ENCODE assay signal across 8 cellular contexts in the genomic region with DNA sequence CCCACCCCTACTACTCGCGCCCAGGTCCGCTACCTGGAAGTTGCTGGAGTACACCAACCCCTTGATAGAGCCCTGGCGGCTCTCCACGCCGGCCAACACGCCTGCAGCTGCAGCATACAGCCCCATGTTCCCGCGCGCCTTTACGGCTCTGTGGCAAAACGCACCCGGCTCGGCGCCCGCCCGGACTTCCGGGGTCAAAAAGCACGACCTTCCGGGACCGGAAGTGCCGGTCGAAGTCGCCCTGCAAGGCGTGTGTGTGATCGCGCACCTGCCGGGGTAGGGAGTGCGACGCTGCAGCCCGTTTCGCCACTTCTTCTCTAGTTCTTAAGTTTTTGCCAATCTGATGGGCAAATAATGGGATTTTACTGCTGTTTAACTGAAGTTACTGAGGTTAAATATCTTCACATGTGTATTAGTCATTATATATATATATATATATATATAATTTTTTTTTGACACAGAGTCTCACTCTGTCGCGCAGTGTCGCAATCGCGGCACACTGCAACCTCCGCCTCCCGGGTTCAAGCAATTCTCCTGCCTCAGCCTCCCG. TPM values are rescaled to one million over a fixed set of nuclear protein-coding genes. Genes with fewer than 3 reads are reported as not detected.
DNase-seq lines count a peak whose midpoint lies in the region; ATAC-seq, FAIRE-seq and TF ChIP-seq lines count a peak whose summit lies in the region.

NSUN5 (minus strand) TSS at position 162 of the 550 bp plus-strand sequence; CDS start at position 126, 36 bp downstream.

- POLR2A ChIA-PET in T-cell (lab: Charles Lee): no interaction called here

- peaks cover 21% of the 10 kb centered on the region for H3K36me3 Mint-ChIP-seq in T-cell

- H3K4me3 ChIP-seq in right cardiac atrium (ENCODE audit: low read length): peak within 1 kb of the TSS; percentile 58

- no peaks in the 10 kb centered on the region for H3K27me3 Mint-ChIP-seq in T-cell

- H3K9me3 ChIP-seq in right cardiac atrium (ENCODE audit: control insufficient read depth, low read length): no peaks in the 10 kb centered on the region

- H3K27ac ChIP-seq in adipose tissue (ENCODE audit: low read depth, low read length): no peak within 1 kb of the TSS
- peak within 1 kb of the TSS; percentile 14 for H3K27ac ChIP-seq in right cardiac atrium (ENCODE audit: low read length)

- H3K4me3 Mint-ChIP-seq in T-cell: peak within 1 kb of the TSS; percentile 96 to 100 (median 98)

- ATAC-seq in HG02588 (IDR thresholded peaks at IDR 0.05; ENCODE audit: unreplicated experiment): peak; percentile 88
- ATAC-seq in T-cell (replicated peaks in 1 of 4): peak; percentile 94 to 99 (median 96)
- peak; percentile 90 to 93 for ATAC-seq in right cardiac atrium

- peak; percentile 95 for DNase-seq in GM10266 (ENCODE audit: extremely low spot score)
- DNase-seq in NCI-H1092 treated with DMSO at 0.1 percent for 48 hours (lab: John Stamatoyannopoulos, UW): peak; percentile 88
- DNase-seq in T-cell: peak; percentile 80 to 92 (median 89)
- peak; percentile 90 to 95 (median 95) for DNase-seq in right cardiac atrium
- DNase-seq in putamen (ENCODE audit: low spot score): peak; percentile 81
- DNase-seq in urothelium cell line (ENCODE audit: low spot score): peak; percentile 89

- CTCF ChIA-PET in T-cell (lab: Charles Lee): no interaction called here

- H3K4me1 Mint-ChIP-seq in T-cell: peaks cover 33 to 38% (median 38%) of the 10 kb centered on the region in 3 donors

- intact Hi-C loops in right cardiac atrium (cut with DNase I): no loop called here

- H3K9me3 Mint-ChIP-seq in T-cell: no peaks in the 10 kb centered on the region

- no peak for TF ChIP-seq CTCF in GM10266 (IDR thresholded peaks at IDR 0.05; ENCODE audit: control insufficient read depth, insufficient read depth, low read depth, missing control alignments)

- H3K27me3 ChIP-seq in right cardiac atrium (ENCODE audit: control insufficient read depth, insufficient read depth): no peaks in the 10 kb centered on the region

- FAIRE-seq in urothelium cell line (lab: Jason Lieb, UNC): no peak

- peak within 1 kb of the TSS; percentile 94 for H3K27ac Mint-ChIP-seq in T-cell

- peaks cover 3% of the 10 kb centered on the region for H3K4me1 ChIP-seq in right cardiac atrium (ENCODE audit: control insufficient read depth, insufficient read depth, low read length)

- 11 to 13% (median 13%) methylated on average over 40 of the region's 40 CpGs for WGBS in adipose tissue, 3 donors
- WGBS in right cardiac atrium: 13% methylated on average over 40 of the region's 40 CpGs

RNA-seq across cellular contexts. Expression of gene NSUN5, which starts in this region (rescaled TPM):
- 10 to 100 TPM; 33.1 to 68.3 (median 63.8) TPM for total RNA-seq in T-cell
- polyA plus RNA-seq in adipose tissue: 10 to 100 TPM; 11.4 to 27.5 (median 23.0) TPM
- total RNA-seq in right cardiac atrium: 10 to 100 TPM; 14.0 to 18.7 (median 15.9) TPM
- polyA plus RNA-seq in right cardiac atrium: 14.6 TPM
